Comparison of ENCODE assay signal across 8 cellular contexts in genomic region chr2:22904126-22904684, GRCh38.
DNase-seq lines count a peak whose midpoint lies in the region; ATAC-seq and TF ChIP-seq lines count a peak whose summit lies in the region.

No MANE protein-coding gene starts in this region.

- no peak overlapping the region for H3K27ac Mint-ChIP-seq in mesothelial cell of epicardium

- peak; percentile 74 for ATAC-seq in HG03342 (IDR thresholded peaks at IDR 0.05; ENCODE audit: unreplicated experiment)

- no peaks in the 10 kb centered on the region for H3K36me3 Mint-ChIP-seq in mesothelial cell of epicardium

- DNase-seq in activated CD4-positive, alpha-beta T cell treated with anti-CD3 and anti-CD28 coated beads for 48 hours: peak; percentile 36
- DNase-seq in activated CD4-positive, alpha-beta T cell treated with anti-CD3 and anti-CD28 coated beads for 1 hour: no peak
- peak; percentile 1 for DNase-seq in astrocyte of the hippocampus (ENCODE audit: low read depth, low spot score)
- peak; percentile 25 to 63 for DNase-seq in mesothelial cell of epicardium (ENCODE audit: low spot score in 2 of 2, unreplicated experiment in 2 of 2)
- no peak for DNase-seq in activated gamma-delta T cell (lab: John Stamatoyannopoulos, UW)
- DNase-seq in stimulated activated naive CD4-positive, alpha-beta T cell treated with Interleukin-2 at 50 U/mL for 16 hours (lab: John Stamatoyannopoulos, UW): no peak
- DNase-seq in effector CD8-positive, alpha-beta T cell (lab: John Stamatoyannopoulos, UW): no peak

- no peaks in the 10 kb centered on the region for H3K9me3 Mint-ChIP-seq in mesothelial cell of epicardium

- H3K27me3 Mint-ChIP-seq in mesothelial cell of epicardium (ENCODE audit: low read depth): peaks cover 24% of the 10 kb centered on the region

- H3K4me3 Mint-ChIP-seq in mesothelial cell of epicardium: no peak overlapping the region

- TF ChIP-seq CTCF in mesothelial cell of epicardium (IDR thresholded peaks at IDR 0.05; ENCODE audit: unreplicated experiment): peak; percentile 60

- peaks cover 3% of the 10 kb centered on the region for H3K4me1 Mint-ChIP-seq in mesothelial cell of epicardium

Comparison
In these comparisons a context has a peak if more than half of its experiments do, and no peak if none do; other contexts are left out.
1. DNase-seq: peak in activated CD4-positive, alpha-beta T cell treated with anti-CD3 and anti-CD28 coated beads for 48 hours (single experiment), astrocyte of the hippocampus (single experiment) and mesothelial cell of epicardium (2 of 2); none in activated CD4-positive, alpha-beta T cell treated with anti-CD3 and anti-CD28 coated beads for 1 hour (single experiment), activated gamma-delta T cell (single experiment), stimulated activated naive CD4-positive, alpha-beta T cell treated with Interleukin-2 at 50 U/mL for 16 hours (single experiment) and effector CD8-positive, alpha-beta T cell (single experiment).